In the genomic region with DNA sequence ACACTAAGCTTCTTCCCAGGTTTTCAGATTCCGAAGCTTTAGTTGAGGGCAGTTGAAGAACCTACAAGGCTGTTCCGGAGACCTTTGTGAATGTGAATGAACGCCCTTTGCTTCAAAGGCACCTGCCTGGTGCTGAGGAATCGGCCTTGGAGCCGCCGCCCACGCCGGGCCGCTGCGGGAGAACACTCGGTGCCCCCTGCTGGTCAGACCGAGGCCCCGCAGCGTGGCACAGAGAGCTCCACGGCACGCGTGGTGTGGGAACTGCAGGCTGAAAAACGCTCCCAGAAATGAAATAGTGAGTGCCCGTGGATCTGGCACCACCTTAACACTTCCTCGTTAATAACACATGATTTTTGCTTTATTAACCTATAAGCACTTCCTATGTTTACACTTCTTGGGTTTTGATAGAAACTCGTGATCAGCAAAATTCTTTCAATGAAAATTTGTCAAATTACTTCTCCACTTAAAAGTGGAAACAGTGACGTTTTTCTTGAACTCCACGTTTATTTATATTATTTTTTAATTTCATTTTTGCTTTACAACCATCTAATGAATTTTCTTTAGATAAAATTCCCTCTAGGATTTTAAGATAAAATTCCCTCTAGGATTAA, we compare ENCODE assay signal across 8 cellular contexts.
DNase-seq lines count a peak whose midpoint lies in the region; ATAC-seq, FAIRE-seq and TF ChIP-seq lines count a peak whose summit lies in the region.

No MANE protein-coding gene starts in this region.

- no peak overlapping the region for H2BK120ac ChIP-seq in neuronal stem cell (ENCODE audit: low read depth, low read length)

- no peak for FAIRE-seq in endothelial cell of umbilical vein (lab: Jason Lieb, UNC)

- H2AK5ac ChIP-seq in neuronal stem cell (ENCODE audit: low read depth, low read length), result no peak overlapping the region

- H3K23ac ChIP-seq in neuronal stem cell (ENCODE audit: low read depth, low read length, poor library complexity), result no peak overlapping the region

- no peak overlapping the region for H4K8ac ChIP-seq in neuronal stem cell (ENCODE audit: low read depth, low read length)

- intact Hi-C loops in HCT116 (cut with micrococcal nuclease), result no loop called here
- intact Hi-C loops in endothelial cell of umbilical vein (cut with micrococcal nuclease), result loop anchor here (5.0 kb wide), 3 partner anchors 244 to 869 kb away; no protein-coding TSS in a partner anchor

- H3K4me1 ChIP-seq in HCT116 (ENCODE audit: control insufficient read depth in 1 of 2, insufficient read depth in 2 of 2, low read length in 2 of 2) (no peaks in the 10 kb centered on the region), endothelial cell of umbilical vein (ENCODE audit: control insufficient read depth, extremely low read depth, insufficient read depth, low read length) (no peaks in the 10 kb centered on the region), neuronal stem cell (ENCODE audit: control insufficient read depth in 2 of 2, insufficient read depth in 1 of 2, low read depth in 1 of 2, low read length in 2 of 2) (no peaks in the 10 kb centered on the region)

- H3K9me1 ChIP-seq in endothelial cell of umbilical vein (replicated peaks; ENCODE audit: control insufficient read depth, extremely low read depth, insufficient read depth, low read length), result no peaks in the 10 kb centered on the region

- no peak for TF ChIP-seq RAD21 in HCT116 (IDR thresholded peaks at IDR 0.05; ENCODE audit: low read depth)

- no peak overlapping the region for H4K91ac ChIP-seq in neuronal stem cell (ENCODE audit: low read depth, low read length, poor library complexity)

- H3K4me2 ChIP-seq in HCT116 (ENCODE audit: low read length) (no peak overlapping the region), endothelial cell of umbilical vein (ENCODE audit: insufficient read depth, low read length) (no peak overlapping the region), neuronal stem cell (ENCODE audit: insufficient read depth, low read length, poor library complexity, severe bottlenecking) (no peak overlapping the region)

- H2AFZ ChIP-seq in HCT116 (ENCODE audit: low read depth, low read length, poor library complexity, severe bottlenecking), result no peak overlapping the region
- no peak overlapping the region for H2AFZ ChIP-seq in endothelial cell of umbilical vein (ENCODE audit: low read depth, low read length)
- peak overlapping the region; percentile 3 for H2AFZ ChIP-seq in neuronal stem cell (ENCODE audit: low read length)

- no peaks in the 10 kb centered on the region for H3K79me2 ChIP-seq in HCT116 (ENCODE audit: insufficient read depth, low read length)
- H3K79me2 ChIP-seq in endothelial cell of umbilical vein (ENCODE audit: control insufficient read depth, insufficient read depth, low read length), result no peaks in the 10 kb centered on the region

- ATAC-seq in HCT116, result no peak
- no peak for ATAC-seq in GM18867 (IDR thresholded peaks at IDR 0.05; ENCODE audit: unreplicated experiment)

- POLR2A ChIA-PET in BJ (lab: Charles Lee), result no interaction called here
- POLR2A ChIA-PET in HCT116 (lab: Charles Lee), result no interaction called here
- POLR2A ChIA-PET in endothelial cell of umbilical vein (lab: Charles Lee), result no interaction called here

- H3K4me3 ChIP-seq in BJ (ENCODE audit: low read depth, low read length), result no peak overlapping the region
- no peak overlapping the region for H3K4me3 ChIP-seq in HCT116 (replicated peaks in 1 of 2; ENCODE audit: low read depth in 1 of 2, low read length in 2 of 2)
- H3K4me3 ChIP-seq in endothelial cell of umbilical vein (replicated peaks in 1 of 3; ENCODE audit: insufficient read depth in 1 of 3, low read depth in 1 of 3, low read length in 3 of 3), result no peak overlapping the region
- no peak overlapping the region for H3K4me3 ChIP-seq in neuronal stem cell (ENCODE audit: low read length in 2 of 2)

- WGBS in neuronal stem cell (ENCODE audit: extremely low coverage in 2 of 2, insufficient read length in 2 of 2, insufficient replicate concordance in 1 of 2), 2 donors, result no CpG with 5 or more reads among the region's 23 CpGs

- H3K79me1 ChIP-seq in neuronal stem cell (ENCODE audit: low read depth, low read length), result no peaks in the 10 kb centered on the region

- TF ChIP-seq POLR2A in HCT116 (IDR thresholded peaks at IDR 0.05; ENCODE audit: borderline replicate concordance, extremely low read depth, insufficient read depth, insufficient read length), result no peak
- no peak for TF ChIP-seq POLR2A in endothelial cell of umbilical vein (IDR thresholded peaks at IDR 0.05; ENCODE audit: low read depth, low read length)

- RAD21 ChIA-PET in HCT116 (lab: Charles Lee; ENCODE audit: low non-redundant PET in 1 of 2, low total read pairs in 2 of 2, uncharacterized antibody in 2 of 2, unreplicated experiment in 2 of 2), result no interaction called here

- H3K9me3 ChIP-seq in HCT116 (ENCODE audit: control insufficient read depth in 1 of 2, insufficient read depth in 1 of 2, low read depth in 1 of 2, low read length in 2 of 2), result peaks cover 0 to 37% of the 10 kb centered on the region in 2 experiments; a peak in 2 of 4 replicates
- peaks cover 3% of the 10 kb centered on the region for H3K9me3 ChIP-seq in endothelial cell of umbilical vein (replicated peaks; ENCODE audit: control insufficient read depth, insufficient read depth, low read length)
- no peaks in the 10 kb centered on the region for H3K9me3 ChIP-seq in neuronal stem cell (replicated peaks in 1 of 2; ENCODE audit: control insufficient read depth in 2 of 2, insufficient read depth in 1 of 2, low read depth in 1 of 2, low read length in 2 of 2)

- dilution Hi-C loops in endothelial cell of umbilical vein (cut with MboI; ENCODE audit: extremely low pct_ligation_motif_present, low sequenced_read_pairs), result no loop called here

- no peak overlapping the region for H3K9ac ChIP-seq in HCT116 (ENCODE audit: low read length)
- no peak overlapping the region for H3K9ac ChIP-seq in endothelial cell of umbilical vein (replicated peaks; ENCODE audit: extremely low read depth, insufficient read depth, low read length)
- no peak overlapping the region for H3K9ac ChIP-seq in neuronal stem cell (ENCODE audit: low read depth, low read length, poor library complexity)

- peak overlapping the region; percentile 44 for H3K18ac ChIP-seq in neuronal stem cell (ENCODE audit: low read length)

- BruUV-seq in HCT116 (replicated peaks; lab: Mats Ljungman, UMichigan), result no TSS peak
- BruUV-seq in endothelial cell of umbilical vein (replicated peaks; lab: Mats Ljungman, UMichigan), result no TSS peak

- H3K36me3 ChIP-seq in BJ (ENCODE audit: control insufficient read depth, insufficient read depth, low read length) (no peaks in the 10 kb centered on the region), HCT116 (ENCODE audit: control insufficient read depth in 1 of 2, insufficient read depth in 2 of 2, low read length in 2 of 2) (no peaks in the 10 kb centered on the region), endothelial cell of umbilical vein (ENCODE audit: control insufficient read depth in 2 of 2, extremely low read depth in 1 of 2, insufficient read depth in 2 of 2, low read length in 2 of 2) (no peaks in the 10 kb centered on the region), neuronal stem cell (replicated peaks in 1 of 2; ENCODE audit: control insufficient read depth in 2 of 2, insufficient read depth in 2 of 2, low read length in 2 of 2) (no peaks in the 10 kb centered on the region)

- H3K27ac ChIP-seq in HCT116 (ENCODE audit: low read depth, low read length) (no peak overlapping the region), endothelial cell of umbilical vein (ENCODE audit: insufficient read depth, low read depth, low read length) (no peak overlapping the region), neuronal stem cell (replicated peaks; ENCODE audit: low read length) (no peak overlapping the region)

- H2BK5ac ChIP-seq in neuronal stem cell (ENCODE audit: low read length), result no peak overlapping the region

- no peak overlapping the region for H3K14ac ChIP-seq in neuronal stem cell (ENCODE audit: low read length)

- no peak overlapping the region for H2BK12ac ChIP-seq in neuronal stem cell (ENCODE audit: low read length)

- H3K4ac ChIP-seq in neuronal stem cell (ENCODE audit: low read length), result no peak overlapping the region

- TF ChIP-seq CTCF in BJ (IDR thresholded peaks at IDR 0.05; ENCODE audit: insufficient read depth, low read depth, low read length) (peak; percentile 56), HCT116 (IDR thresholded peaks at IDR 0.05 in 2 of 3, conservative IDR thresholded peaks at IDR 0.05 in 1 of 3; ENCODE audit: borderline replicate concordance in 1 of 3, insufficient read depth in 1 of 3, low read depth in 2 of 3, low read length in 2 of 3) (peak in 2 of 3 experiments; percentile 41 to 50; a peak in 4 of 6 replicates), endothelial cell of umbilical vein (IDR thresholded peaks at IDR 0.05; ENCODE audit: extremely low read depth in 1 of 2, insufficient read depth in 1 of 2, low read depth in 1 of 2, low read length in 2 of 2) (peak; percentile 13 to 60)

- no peaks in the 10 kb centered on the region for H3K9me2 ChIP-seq in HCT116 (ENCODE audit: insufficient read depth)

- H4K20me1 ChIP-seq in HCT116 (ENCODE audit: insufficient read depth), result no peaks in the 10 kb centered on the region
- H4K20me1 ChIP-seq in endothelial cell of umbilical vein (replicated peaks; ENCODE audit: control insufficient read depth, extremely low read depth, insufficient read depth, low read length), result no peaks in the 10 kb centered on the region

- DNase-seq in BJ (ENCODE audit: low read depth), result no peak
- DNase-seq in HCT116 (ENCODE audit: low read depth, low spot score), result no peak
- peak; percentile 51 for DNase-seq in SK-MEL-5 (ENCODE audit: low read depth, low spot score)
- DNase-seq in endothelial cell of umbilical vein (ENCODE audit: low read depth, low spot score), result no peak
- DNase-seq in neuronal stem cell (ENCODE audit: low spot score), result peak; percentile 37
- DNase-seq in mesenteric fat pad (ENCODE audit: low spot score), result no peak
- DNase-seq in activated gamma-delta T cell (lab: John Stamatoyannopoulos, UW), result no peak

- CTCF ChIA-PET in BJ (lab: Yijun Ruan, JAX) (interaction anchor here (0.8 to 1.1 kb wide), 3 partner anchors 10 to 240 kb away, joined by 3 read pairs; no protein-coding TSS in a partner anchor), HCT116 (lab: Charles Lee) (no interaction called here), endothelial cell of umbilical vein (lab: Charles Lee) (no interaction called here)

- in situ Hi-C loops in SK-MEL-5 (cut with HindIII; ENCODE audit: low pct_unique_long_range_greater_than_20kb, low sequenced_read_pairs), result no loop called here

- no peak overlapping the region for H2BK15ac ChIP-seq in neuronal stem cell (ENCODE audit: low read length)

- H3K27me3 ChIP-seq in BJ (ENCODE audit: control insufficient read depth, insufficient read depth, low read length) (no peaks in the 10 kb centered on the region), HCT116 (ENCODE audit: insufficient read depth, low read length) (no peaks in the 10 kb centered on the region), endothelial cell of umbilical vein (ENCODE audit: control insufficient read depth in 2 of 2, insufficient read depth in 2 of 2, low read length in 2 of 2) (no peaks in the 10 kb centered on the region), neuronal stem cell (ENCODE audit: control insufficient read depth in 3 of 3, insufficient read depth in 3 of 3, low read depth in 1 of 3, low read length in 3 of 3) (peaks cover 0 to 9% (median 0%) of the 10 kb centered on the region in 3 experiments)

TF ChIP-seq in endothelial cell of umbilical vein, 7 proteins besides CTCF, POLR2A, EP300 and RAD21 (continues in another document):
- TF ChIP-seq GATA2 (IDR thresholded peaks at IDR 0.05; ENCODE audit: insufficient read depth, insufficient read length, low read depth, low read length), result no peak

Comparison
In these comparisons a context has a peak if more than half of its experiments do, and no peak if none do; other contexts are left out.
1. DNase-seq: peak in SK-MEL-5 (single experiment) and neuronal stem cell (single experiment); none in BJ (single experiment), HCT116 (single experiment), endothelial cell of umbilical vein (single experiment), mesenteric fat pad (single experiment) and activated gamma-delta T cell (single experiment).
2. Peak in every context shown above with its lines, with median percentiles within 50 percentile points of each other: CTCF ChIP-seq.